In genomic region chr2:70902579-70902978, GRCh38 we compare ENCODE assay signal across 1 cellular context.
A peak's percentile ranks its signal among the peaks of the same experiment; 100 is the strongest.
TF ChIP-seq lines count a peak whose summit lies in the region.

No MANE protein-coding gene starts in this region.

TF ChIP-seq in HepG2, 621 proteins besides CTCF, POLR2A, EP300 and RAD21:
- TF ChIP-seq REL (CRISPR knock-in tag; conservative IDR thresholded peaks at IDR 0.05) (0 out of 2 replicates have a peak, but pooled peaks have one; percentile 10), ZNF891 (CRISPR knock-in tag; IDR thresholded peaks at IDR 0.05) (no peak)
